33 cellular contexts compared by ENCODE assay signal in the genomic region with DNA sequence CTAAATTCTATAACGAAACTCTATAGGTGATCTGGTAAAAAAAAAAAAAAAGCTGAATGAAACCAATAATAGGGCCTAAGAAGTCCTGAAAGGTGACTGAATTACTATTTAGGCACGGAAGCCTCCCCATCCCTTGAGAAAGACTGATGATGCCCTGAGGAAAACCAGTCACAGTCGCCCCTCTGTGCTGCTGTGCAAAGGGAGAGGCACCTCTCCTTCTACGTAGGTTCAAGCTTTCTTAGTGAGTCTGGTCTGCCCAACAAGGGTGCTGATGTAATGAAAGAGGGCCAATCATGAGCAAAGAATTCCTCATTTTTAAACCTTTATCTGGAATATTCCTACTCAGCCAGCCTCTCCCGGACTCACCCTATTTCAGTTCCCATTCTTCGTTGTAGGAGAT.
"Had no signal": no experiment of that assay in that cellular context is flagged by ENCODE, and none has a peak within 500 bp of the region (broad histone marks: within the 10 kb centered on the region; RNA-seq: fewer than 3 reads in every experiment).

No MANE protein-coding gene starts in this region.

- H3K27me3 Mint-ChIP-seq: activated B cell treated with CpG ODN at 0.5 μM for 24 hours; activated CD4-positive, alpha-beta memory T cell treated with anti-CD3 and anti-CD28 coated beads for 36 hours; activated CD4-positive, alpha-beta T cell treated with anti-CD3 and anti-CD28 coated beads, Interleukin-2, amount 10 ng/mL, durations not matched to agents 24 days and 14 days; activated CD8-positive, alpha-beta T cell treated with anti-CD3 and anti-CD28 coated beads for 36 hours; activated naive CD4-positive, alpha-beta T cell treated with anti-CD3 and anti-CD28 coated beads, Interleukin-2, amount 10 ng/mL, durations not matched to agents 7 days and 5 days; activated naive CD4-positive, alpha-beta T cell treated with anti-CD3 and anti-CD28 coated beads, Interleukin-2, amount 50 U/mL, for 24 hours; activated naive CD8-positive, alpha-beta T cell treated with anti-CD3 and anti-CD28 coated beads for 36 hours; brain; central memory CD8-positive, alpha-beta T cell had no signal

- H3K27me3 ChIP-seq: ascending aorta, cardiac muscle cell had no signal

- H3K9me3 Mint-ChIP-seq: activated B cell treated with CpG ODN at 0.5 μM for 24 hours; activated CD4-positive, alpha-beta memory T cell treated with anti-CD3 and anti-CD28 coated beads for 36 hours; activated CD4-positive, alpha-beta T cell treated with anti-CD3 and anti-CD28 coated beads, Interleukin-2, amount 10 ng/mL, durations not matched to agents 24 days and 14 days; activated CD8-positive, alpha-beta T cell treated with anti-CD3 and anti-CD28 coated beads for 36 hours; activated naive CD4-positive, alpha-beta T cell treated with anti-CD3 and anti-CD28 coated beads, Interleukin-2, amount 10 ng/mL, durations not matched to agents 7 days and 5 days; activated naive CD4-positive, alpha-beta T cell treated with anti-CD3 and anti-CD28 coated beads, Interleukin-2, amount 50 U/mL, for 24 hours; activated naive CD8-positive, alpha-beta T cell treated with anti-CD3 and anti-CD28 coated beads for 36 hours; activated T-helper 2 cell treated with anti-CD3 and anti-CD28 coated beads, Interferon-gamma antibody, Interleukin-2, Interleukin-4, amounts not matched to agents 10 μg/mL and 5 μg/mL and 100 μg/mL, durations not matched to agents 14 hours and 24 hours and 36 hours; brain; central memory CD8-positive, alpha-beta T cell; T-helper 1 cell treated with Interleukin-12 subunit alpha and Interleukin-12 subunit beta and Interleukin-4 antibody, amounts not matched to agents 30 μg/mL and 1 μg/mL, for 36 hours; T-helper 2 cell treated with Interferon-gamma antibody and Interleukin-4, amounts not matched to agents 5 μg/mL and 100 μg/mL, for 36 hours had no signal

- H3K27ac Mint-ChIP-seq: activated B cell treated with CpG ODN at 0.5 μM for 24 hours; activated CD4-positive, alpha-beta memory T cell treated with anti-CD3 and anti-CD28 coated beads for 36 hours; activated CD4-positive, alpha-beta T cell treated with anti-CD3 and anti-CD28 coated beads, Interleukin-2, amount 10 ng/mL, durations not matched to agents 24 days and 14 days; activated CD8-positive, alpha-beta T cell treated with anti-CD3 and anti-CD28 coated beads for 36 hours; activated naive CD4-positive, alpha-beta T cell treated with anti-CD3 and anti-CD28 coated beads, Interleukin-2, amount 10 ng/mL, durations not matched to agents 7 days and 5 days; activated naive CD4-positive, alpha-beta T cell treated with anti-CD3 and anti-CD28 coated beads, Interleukin-2, amount 50 U/mL, for 24 hours; activated naive CD8-positive, alpha-beta T cell treated with anti-CD3 and anti-CD28 coated beads for 36 hours; activated T-helper 2 cell treated with anti-CD3 and anti-CD28 coated beads, Interferon-gamma antibody, Interleukin-2, Interleukin-4, amounts not matched to agents 10 μg/mL and 5 μg/mL and 100 μg/mL, durations not matched to agents 14 hours and 24 hours and 36 hours; brain; T-helper 1 cell treated with Interleukin-12 subunit alpha and Interleukin-12 subunit beta and Interleukin-4 antibody, amounts not matched to agents 30 μg/mL and 1 μg/mL, for 36 hours; T-helper 2 cell treated with Interferon-gamma antibody and Interleukin-4, amounts not matched to agents 5 μg/mL and 100 μg/mL, for 36 hours had no signal

- H3K4me1 ChIP-seq: ascending aorta had no signal

- H3K4me1 Mint-ChIP-seq: activated B cell treated with CpG ODN at 0.5 μM for 24 hours; activated naive CD4-positive, alpha-beta T cell treated with anti-CD3 and anti-CD28 coated beads, Interleukin-2, amount 10 ng/mL, durations not matched to agents 7 days and 5 days; brain had no signal

- H3K27ac ChIP-seq: ascending aorta, cardiac muscle cell, VCaP had no signal

- H3K4me3 Mint-ChIP-seq: activated B cell treated with CpG ODN at 0.5 μM for 24 hours; activated CD4-positive, alpha-beta memory T cell treated with anti-CD3 and anti-CD28 coated beads for 36 hours; activated CD4-positive, alpha-beta T cell treated with anti-CD3 and anti-CD28 coated beads, Interleukin-2, amount 10 ng/mL, durations not matched to agents 24 days and 14 days; activated CD8-positive, alpha-beta T cell treated with anti-CD3 and anti-CD28 coated beads for 36 hours; activated naive CD4-positive, alpha-beta T cell treated with anti-CD3 and anti-CD28 coated beads, Interleukin-2, amount 10 ng/mL, durations not matched to agents 7 days and 5 days; activated naive CD4-positive, alpha-beta T cell treated with anti-CD3 and anti-CD28 coated beads, Interleukin-2, amount 50 U/mL, for 24 hours; activated naive CD8-positive, alpha-beta T cell treated with anti-CD3 and anti-CD28 coated beads for 36 hours; brain; central memory CD8-positive, alpha-beta T cell; T-helper 1 cell treated with Interleukin-12 subunit alpha and Interleukin-12 subunit beta and Interleukin-4 antibody, amounts not matched to agents 30 μg/mL and 1 μg/mL, for 36 hours; T-helper 2 cell treated with Interferon-gamma antibody and Interleukin-4, amounts not matched to agents 5 μg/mL and 100 μg/mL, for 36 hours had no signal

- DNase-seq: activated B cell treated with CpG ODN at 0.5 μM for 24 hours; activated CD4-positive, alpha-beta memory T cell treated with anti-CD3 and anti-CD28 coated beads for 36 hours; activated CD4-positive, alpha-beta T cell treated with anti-CD3 and anti-CD28 coated beads for 4 hours; activated CD4-positive, alpha-beta T cell treated with anti-CD3 and anti-CD28 coated beads, Interleukin-2, amount 10 ng/mL, durations not matched to agents 24 days and 14 days; activated CD4-positive, alpha-beta T cell treated with anti-CD3 and anti-CD28 coated beads, Interleukin-2, amount 50 U/mL, for 1 hour; activated CD4-positive, alpha-beta T cell treated with anti-CD3 and anti-CD28 coated beads, Interleukin-2, amount 50 U/mL, for 4 hours; activated CD4-positive, CD25-positive, alpha-beta regulatory T cell treated with anti-CD3 and anti-CD28 coated beads, Interleukin-2, amount 50 U/mL, for 72 hours; activated CD8-positive, alpha-beta memory T cell treated with anti-CD3 and anti-CD28 coated beads, Interleukin-2, amount 50 U/mL, for 4 hours; activated CD8-positive, alpha-beta T cell treated with anti-CD3 and anti-CD28 coated beads for 36 hours; activated effector memory CD4-positive, alpha-beta T cell treated with Interleukin-2 at 50 U/mL for 16 hours; activated gamma-delta T cell; activated naive CD4-positive, alpha-beta T cell treated with anti-CD3 and anti-CD28 coated beads, Interleukin-2, amount 10 ng/mL, durations not matched to agents 7 days and 5 days; activated naive CD4-positive, alpha-beta T cell treated with Interleukin-2 at 50 U/mL for 16 hours; activated naive CD8-positive, alpha-beta T cell treated with anti-CD3 and anti-CD28 coated beads for 36 hours; activated T-cell treated with anti-CD3 and anti-CD28 coated beads for 4 hours; activated T-cell treated with anti-CD3 and anti-CD28 coated beads, Interleukin-2, amount 50 U/mL, for 1 hour; activated T-cell treated with anti-CD3 and anti-CD28 coated beads, Interleukin-2, amount 50 U/mL, for 48 hours; amygdala; anterior cingulate cortex; caudate nucleus; cerebellar nuclear complex; T-helper 1 cell; T-helper 2 cell; T-helper 9 cell had no signal

- H3K9me3 ChIP-seq: ascending aorta had no signal

- H3K4me3 ChIP-seq: ascending aorta, cardiac muscle cell had no signal

- ATAC-seq: activated CD8-positive, alpha-beta T cell treated with anti-CD3 and anti-CD28 coated beads for 36 hours had no signal
